In genomic region chr22:29914991-29915390, GRCh38 we compare ENCODE assay signal across 1 cellular context.
TF ChIP-seq lines count a peak whose summit lies in the region.

No MANE protein-coding gene starts in this region.

TF ChIP-seq in IMR-90, 13 proteins besides CTCF, POLR2A, EP300 and RAD21:
- TF ChIP-seq RCOR1 (IDR thresholded peaks at IDR 0.05; ENCODE audit: insufficient replicate concordance, low read length) (no peak), CEBPB (IDR thresholded peaks at IDR 0.05; ENCODE audit: low read depth, low read length) (no peak), MAZ (IDR thresholded peaks at IDR 0.05; ENCODE audit: borderline replicate concordance, low read depth, low read length) (no peak), CHD1 (IDR thresholded peaks at IDR 0.05; ENCODE audit: low read depth, low read length) (no peak), FOS (IDR thresholded peaks at IDR 0.05; ENCODE audit: low read depth, low read length) (no peak), SMC3 (IDR thresholded peaks at IDR 0.05; ENCODE audit: low read depth, low read length) (no peak), RFX5 (IDR thresholded peaks at IDR 0.05; ENCODE audit: low read depth, low read length) (no peak), MAFK (IDR thresholded peaks at IDR 0.05; ENCODE audit: low read depth, low read length) (no peak)
- TF ChIP-seq, protein P1, sequence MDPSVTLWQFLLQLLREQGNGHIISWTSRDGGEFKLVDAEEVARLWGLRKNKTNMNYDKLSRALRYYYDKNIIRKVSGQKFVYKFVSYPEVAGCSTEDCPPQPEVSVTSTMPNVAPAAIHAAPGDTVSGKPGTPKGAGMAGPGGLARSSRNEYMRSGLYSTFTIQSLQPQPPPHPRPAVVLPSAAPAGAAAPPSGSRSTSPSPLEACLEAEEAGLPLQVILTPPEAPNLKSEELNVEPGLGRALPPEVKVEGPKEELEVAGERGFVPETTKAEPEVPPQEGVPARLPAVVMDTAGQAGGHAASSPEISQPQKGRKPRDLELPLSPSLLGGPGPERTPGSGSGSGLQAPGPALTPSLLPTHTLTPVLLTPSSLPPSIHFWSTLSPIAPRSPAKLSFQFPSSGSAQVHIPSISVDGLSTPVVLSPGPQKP (IDR thresholded peaks at IDR 0.05; ENCODE audit: borderline replicate concordance, low read depth, low read length) = no peak
- TF ChIP-seq, protein P2, sequence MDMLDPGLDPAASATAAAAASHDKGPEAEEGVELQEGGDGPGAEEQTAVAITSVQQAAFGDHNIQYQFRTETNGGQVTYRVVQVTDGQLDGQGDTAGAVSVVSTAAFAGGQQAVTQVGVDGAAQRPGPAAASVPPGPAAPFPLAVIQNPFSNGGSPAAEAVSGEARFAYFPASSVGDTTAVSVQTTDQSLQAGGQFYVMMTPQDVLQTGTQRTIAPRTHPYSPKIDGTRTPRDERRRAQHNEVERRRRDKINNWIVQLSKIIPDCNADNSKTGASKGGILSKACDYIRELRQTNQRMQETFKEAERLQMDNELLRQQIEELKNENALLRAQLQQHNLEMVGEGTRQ (IDR thresholded peaks at IDR 0.05; ENCODE audit: low read depth, low read length) = no peak
